ENCODE assay signal across 1 cellular context in the genomic region with DNA sequence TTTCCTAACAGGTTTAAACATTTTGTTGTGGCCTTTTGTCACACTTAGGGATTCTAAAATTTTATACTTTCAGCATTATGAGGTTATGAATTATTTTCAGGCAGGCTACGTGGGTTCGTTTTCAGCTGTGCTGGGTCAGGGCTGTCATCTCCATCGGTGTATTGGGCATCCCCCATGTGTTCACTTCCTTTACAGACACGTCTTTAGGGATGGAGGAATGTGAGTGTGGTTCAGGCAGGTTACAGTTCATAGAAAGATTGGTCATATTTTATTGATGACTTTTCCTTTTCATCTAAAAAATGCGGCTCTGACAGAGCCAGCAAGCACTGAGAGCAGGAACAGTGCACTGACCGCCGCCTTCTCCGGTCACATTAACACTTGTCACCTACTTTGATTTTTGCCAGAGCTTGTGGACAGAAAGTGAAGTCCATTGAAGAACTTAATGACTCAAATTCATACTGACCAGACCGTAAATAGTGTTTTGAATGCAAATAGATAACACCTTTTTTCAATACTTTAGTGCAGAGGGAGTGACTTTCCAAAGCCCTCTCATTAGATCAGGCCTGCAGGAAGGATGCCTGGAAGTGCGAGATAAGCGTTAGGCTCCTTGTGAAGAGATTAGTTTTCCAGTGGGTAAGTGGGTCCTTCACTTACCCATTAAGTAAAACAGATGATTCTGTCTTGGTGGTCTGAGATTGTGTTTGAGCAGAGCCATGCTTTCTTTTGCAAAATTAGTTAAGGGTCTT.
TF ChIP-seq lines count a peak whose summit lies in the region.

No MANE protein-coding gene starts in this region.

TF ChIP-seq in K562, 482 proteins besides CTCF, POLR2A, EP300 and RAD21 (continued from another document):
- TF ChIP-seq, protein P1, sequence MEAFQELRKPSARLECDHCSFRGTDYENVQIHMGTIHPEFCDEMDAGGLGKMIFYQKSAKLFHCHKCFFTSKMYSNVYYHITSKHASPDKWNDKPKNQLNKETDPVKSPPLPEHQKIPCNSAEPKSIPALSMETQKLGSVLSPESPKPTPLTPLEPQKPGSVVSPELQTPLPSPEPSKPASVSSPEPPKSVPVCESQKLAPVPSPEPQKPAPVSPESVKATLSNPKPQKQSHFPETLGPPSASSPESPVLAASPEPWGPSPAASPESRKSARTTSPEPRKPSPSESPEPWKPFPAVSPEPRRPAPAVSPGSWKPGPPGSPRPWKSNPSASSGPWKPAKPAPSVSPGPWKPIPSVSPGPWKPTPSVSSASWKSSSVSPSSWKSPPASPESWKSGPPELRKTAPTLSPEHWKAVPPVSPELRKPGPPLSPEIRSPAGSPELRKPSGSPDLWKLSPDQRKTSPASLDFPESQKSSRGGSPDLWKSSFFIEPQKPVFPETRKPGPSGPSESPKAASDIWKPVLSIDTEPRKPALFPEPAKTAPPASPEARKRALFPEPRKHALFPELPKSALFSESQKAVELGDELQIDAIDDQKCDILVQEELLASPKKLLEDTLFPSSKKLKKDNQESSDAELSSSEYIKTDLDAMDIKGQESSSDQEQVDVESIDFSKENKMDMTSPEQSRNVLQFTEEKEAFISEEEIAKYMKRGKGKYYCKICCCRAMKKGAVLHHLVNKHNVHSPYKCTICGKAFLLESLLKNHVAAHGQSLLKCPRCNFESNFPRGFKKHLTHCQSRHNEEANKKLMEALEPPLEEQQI (IDR thresholded peaks at IDR 0.05), result no peak
- TF ChIP-seq TBL1XR1 (IDR thresholded peaks at IDR 0.05; ENCODE audit: low read length in 2 of 2), result no peak
- TF ChIP-seq, protein P2, sequence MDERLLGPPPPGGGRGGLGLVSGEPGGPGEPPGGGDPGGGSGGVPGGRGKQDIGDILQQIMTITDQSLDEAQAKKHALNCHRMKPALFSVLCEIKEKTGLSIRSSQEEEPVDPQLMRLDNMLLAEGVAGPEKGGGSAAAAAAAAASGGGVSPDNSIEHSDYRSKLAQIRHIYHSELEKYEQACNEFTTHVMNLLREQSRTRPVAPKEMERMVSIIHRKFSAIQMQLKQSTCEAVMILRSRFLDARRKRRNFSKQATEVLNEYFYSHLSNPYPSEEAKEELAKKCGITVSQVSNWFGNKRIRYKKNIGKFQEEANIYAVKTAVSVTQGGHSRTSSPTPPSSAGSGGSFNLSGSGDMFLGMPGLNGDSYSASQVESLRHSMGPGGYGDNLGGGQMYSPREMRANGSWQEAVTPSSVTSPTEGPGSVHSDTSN (CRISPR knock-in tag; IDR thresholded peaks at IDR 0.05; ENCODE audit: low read depth), result no peak
- TF ChIP-seq, protein P2 (tag; conservative IDR thresholded peaks at IDR 0.05; ENCODE audit: low read depth), result no peak
- peak; percentile 46 for TF ChIP-seq TEAD4 (IDR thresholded peaks at IDR 0.05; ENCODE audit: low read length)
- TF ChIP-seq TEAD4 (CRISPR knock-in tag; IDR thresholded peaks at IDR 0.05; ENCODE audit: borderline replicate concordance), result no peak
- no peak for TF ChIP-seq DMBX1 (CRISPR knock-in tag; IDR thresholded peaks at IDR 0.05; ENCODE audit: borderline replicate concordance)
- no peak for TF ChIP-seq POLR2G (IDR thresholded peaks at IDR 0.05; ENCODE audit: low read depth, low read length)
- TF ChIP-seq, protein P3, sequence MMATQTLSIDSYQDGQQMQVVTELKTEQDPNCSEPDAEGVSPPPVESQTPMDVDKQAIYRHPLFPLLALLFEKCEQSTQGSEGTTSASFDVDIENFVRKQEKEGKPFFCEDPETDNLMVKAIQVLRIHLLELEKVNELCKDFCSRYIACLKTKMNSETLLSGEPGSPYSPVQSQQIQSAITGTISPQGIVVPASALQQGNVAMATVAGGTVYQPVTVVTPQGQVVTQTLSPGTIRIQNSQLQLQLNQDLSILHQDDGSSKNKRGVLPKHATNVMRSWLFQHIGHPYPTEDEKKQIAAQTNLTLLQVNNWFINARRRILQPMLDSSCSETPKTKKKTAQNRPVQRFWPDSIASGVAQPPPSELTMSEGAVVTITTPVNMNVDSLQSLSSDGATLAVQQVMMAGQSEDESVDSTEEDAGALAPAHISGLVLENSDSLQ (IDR thresholded peaks at IDR 0.05), result no peak
- no peak for TF ChIP-seq SMARCA5 (IDR thresholded peaks at IDR 0.05)
- 0 out of 2 replicates have a peak, but pooled peaks have one; percentile 25 for TF ChIP-seq NCOR1 (IDR thresholded peaks at IDR 0.05)
- TF ChIP-seq, protein P4, sequence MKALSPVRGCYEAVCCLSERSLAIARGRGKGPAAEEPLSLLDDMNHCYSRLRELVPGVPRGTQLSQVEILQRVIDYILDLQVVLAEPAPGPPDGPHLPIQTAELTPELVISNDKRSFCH (CRISPR knock-in tag; IDR thresholded peaks at IDR 0.05), result no peak
- TF ChIP-seq, protein P4 (tag; IDR thresholded peaks at IDR 0.05), result no peak
- TF ChIP-seq, protein P5, sequence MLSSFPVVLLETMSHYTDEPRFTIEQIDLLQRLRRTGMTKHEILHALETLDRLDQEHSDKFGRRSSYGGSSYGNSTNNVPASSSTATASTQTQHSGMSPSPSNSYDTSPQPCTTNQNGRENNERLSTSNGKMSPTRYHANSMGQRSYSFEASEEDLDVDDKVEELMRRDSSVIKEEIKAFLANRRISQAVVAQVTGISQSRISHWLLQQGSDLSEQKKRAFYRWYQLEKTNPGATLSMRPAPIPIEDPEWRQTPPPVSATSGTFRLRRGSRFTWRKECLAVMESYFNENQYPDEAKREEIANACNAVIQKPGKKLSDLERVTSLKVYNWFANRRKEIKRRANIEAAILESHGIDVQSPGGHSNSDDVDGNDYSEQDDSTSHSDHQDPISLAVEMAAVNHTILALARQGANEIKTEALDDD (IDR thresholded peaks at IDR 0.05), result 0 out of 2 replicates have a peak, but pooled peaks have one; percentile 18
- TF ChIP-seq KDM1A (IDR thresholded peaks at IDR 0.05), result peak in 1 of 2 experiments; percentile 57; a peak in 1 of 4 replicates
- no peak for TF ChIP-seq MCM3 (IDR thresholded peaks at IDR 0.05)
- no peak for TF ChIP-seq MBD2 (IDR thresholded peaks at IDR 0.05; ENCODE audit: borderline replicate concordance, low read depth)
- peak; percentile 60 for TF ChIP-seq CBFA2T2 (conservative IDR thresholded peaks at IDR 0.05)
- TF ChIP-seq, protein P6, sequence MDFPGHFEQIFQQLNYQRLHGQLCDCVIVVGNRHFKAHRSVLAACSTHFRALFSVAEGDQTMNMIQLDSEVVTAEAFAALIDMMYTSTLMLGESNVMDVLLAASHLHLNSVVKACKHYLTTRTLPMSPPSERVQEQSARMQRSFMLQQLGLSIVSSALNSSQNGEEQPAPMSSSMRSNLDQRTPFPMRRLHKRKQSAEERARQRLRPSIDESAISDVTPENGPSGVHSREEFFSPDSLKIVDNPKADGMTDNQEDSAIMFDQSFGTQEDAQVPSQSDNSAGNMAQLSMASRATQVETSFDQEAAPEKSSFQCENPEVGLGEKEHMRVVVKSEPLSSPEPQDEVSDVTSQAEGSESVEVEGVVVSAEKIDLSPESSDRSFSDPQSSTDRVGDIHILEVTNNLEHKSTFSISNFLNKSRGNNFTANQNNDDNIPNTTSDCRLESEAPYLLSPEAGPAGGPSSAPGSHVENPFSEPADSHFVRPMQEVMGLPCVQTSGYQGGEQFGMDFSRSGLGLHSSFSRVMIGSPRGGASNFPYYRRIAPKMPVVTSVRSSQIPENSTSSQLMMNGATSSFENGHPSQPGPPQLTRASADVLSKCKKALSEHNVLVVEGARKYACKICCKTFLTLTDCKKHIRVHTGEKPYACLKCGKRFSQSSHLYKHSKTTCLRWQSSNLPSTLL (IDR thresholded peaks at IDR 0.05), result no peak
- TF ChIP-seq CEBPG (CRISPR knock-in tag; IDR thresholded peaks at IDR 0.05), result no peak
- no peak for TF ChIP-seq CEBPG (tag; conservative IDR thresholded peaks at IDR 0.05 in 1 of 2, IDR thresholded peaks at IDR 0.05 in 1 of 2)
- no peak for TF ChIP-seq ZNF57 (CRISPR knock-in tag; IDR thresholded peaks at IDR 0.05)
- no peak for TF ChIP-seq MYNN (IDR thresholded peaks at IDR 0.05)
- no peak for TF ChIP-seq MYNN (CRISPR knock-in tag; IDR thresholded peaks at IDR 0.05)
- no peak for TF ChIP-seq ZBTB1 (CRISPR knock-in tag; IDR thresholded peaks at IDR 0.05; ENCODE audit: borderline replicate concordance, low read depth)
- TF ChIP-seq MTA2 (IDR thresholded peaks at IDR 0.05; ENCODE audit: low read depth), result 0 out of 2 replicates have a peak, but pooled peaks have one; percentile 33
- no peak for TF ChIP-seq TCF7L2 (IDR thresholded peaks at IDR 0.05; ENCODE audit: low read depth, low read length)
- peak; percentile 74 for TF ChIP-seq CBFA2T3 (IDR thresholded peaks at IDR 0.05)
- TF ChIP-seq ARID1B (IDR thresholded peaks at IDR 0.05), result peak; percentile 73
- no peak for TF ChIP-seq PRPF4 (IDR thresholded peaks at IDR 0.05; ENCODE audit: insufficient read depth, low read depth, low read length, poor library complexity, severe bottlenecking)
- TF ChIP-seq, protein P7, sequence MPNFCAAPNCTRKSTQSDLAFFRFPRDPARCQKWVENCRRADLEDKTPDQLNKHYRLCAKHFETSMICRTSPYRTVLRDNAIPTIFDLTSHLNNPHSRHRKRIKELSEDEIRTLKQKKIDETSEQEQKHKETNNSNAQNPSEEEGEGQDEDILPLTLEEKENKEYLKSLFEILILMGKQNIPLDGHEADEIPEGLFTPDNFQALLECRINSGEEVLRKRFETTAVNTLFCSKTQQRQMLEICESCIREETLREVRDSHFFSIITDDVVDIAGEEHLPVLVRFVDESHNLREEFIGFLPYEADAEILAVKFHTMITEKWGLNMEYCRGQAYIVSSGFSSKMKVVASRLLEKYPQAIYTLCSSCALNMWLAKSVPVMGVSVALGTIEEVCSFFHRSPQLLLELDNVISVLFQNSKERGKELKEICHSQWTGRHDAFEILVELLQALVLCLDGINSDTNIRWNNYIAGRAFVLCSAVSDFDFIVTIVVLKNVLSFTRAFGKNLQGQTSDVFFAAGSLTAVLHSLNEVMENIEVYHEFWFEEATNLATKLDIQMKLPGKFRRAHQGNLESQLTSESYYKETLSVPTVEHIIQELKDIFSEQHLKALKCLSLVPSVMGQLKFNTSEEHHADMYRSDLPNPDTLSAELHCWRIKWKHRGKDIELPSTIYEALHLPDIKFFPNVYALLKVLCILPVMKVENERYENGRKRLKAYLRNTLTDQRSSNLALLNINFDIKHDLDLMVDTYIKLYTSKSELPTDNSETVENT (CRISPR knock-in tag; IDR thresholded peaks at IDR 0.05), result no peak
- no peak for TF ChIP-seq JUN (IDR thresholded peaks at IDR 0.05; ENCODE audit: borderline replicate concordance, low read depth, low read length)
- no peak for TF ChIP-seq JUN (CRISPR knock-in tag; IDR thresholded peaks at IDR 0.05; ENCODE audit: borderline replicate concordance)
- no peak for TF ChIP-seq ZNF224 (CRISPR knock-in tag; IDR thresholded peaks at IDR 0.05)
- TF ChIP-seq TAL1 (IDR thresholded peaks at IDR 0.05), result peak; percentile 68
- TF ChIP-seq DACH1 (IDR thresholded peaks at IDR 0.05; ENCODE audit: partially characterized antibody), result peak; percentile 18
- TF ChIP-seq SMARCE1 (IDR thresholded peaks at IDR 0.05), result peak; percentile 35; the same call in 1 of the 2 replicates
- TF ChIP-seq FOSL1 (tag; conservative IDR thresholded peaks at IDR 0.05), result peak; percentile 19; the same call in 1 of the 2 replicates
- TF ChIP-seq, protein P8, sequence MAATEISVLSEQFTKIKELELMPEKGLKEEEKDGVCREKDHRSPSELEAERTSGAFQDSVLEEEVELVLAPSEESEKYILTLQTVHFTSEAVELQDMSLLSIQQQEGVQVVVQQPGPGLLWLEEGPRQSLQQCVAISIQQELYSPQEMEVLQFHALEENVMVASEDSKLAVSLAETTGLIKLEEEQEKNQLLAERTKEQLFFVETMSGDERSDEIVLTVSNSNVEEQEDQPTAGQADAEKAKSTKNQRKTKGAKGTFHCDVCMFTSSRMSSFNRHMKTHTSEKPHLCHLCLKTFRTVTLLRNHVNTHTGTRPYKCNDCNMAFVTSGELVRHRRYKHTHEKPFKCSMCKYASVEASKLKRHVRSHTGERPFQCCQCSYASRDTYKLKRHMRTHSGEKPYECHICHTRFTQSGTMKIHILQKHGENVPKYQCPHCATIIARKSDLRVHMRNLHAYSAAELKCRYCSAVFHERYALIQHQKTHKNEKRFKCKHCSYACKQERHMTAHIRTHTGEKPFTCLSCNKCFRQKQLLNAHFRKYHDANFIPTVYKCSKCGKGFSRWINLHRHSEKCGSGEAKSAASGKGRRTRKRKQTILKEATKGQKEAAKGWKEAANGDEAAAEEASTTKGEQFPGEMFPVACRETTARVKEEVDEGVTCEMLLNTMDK (IDR thresholded peaks at IDR 0.05; ENCODE audit: borderline replicate concordance, insufficient read depth, low read depth, low read length, poor library complexity, severe bottlenecking), result no peak
- TF ChIP-seq ZNF785 (CRISPR knock-in tag; IDR thresholded peaks at IDR 0.05), result no peak
- TF ChIP-seq HCFC1 (IDR thresholded peaks at IDR 0.05; ENCODE audit: low read depth, low read length), result no peak
- no peak for TF ChIP-seq PHTF2 (CRISPR knock-in tag; IDR thresholded peaks at IDR 0.05)
